23 cellular contexts compared by ENCODE assay signal in genomic region chr1:150987928-150988327, GRCh38. TPM values are rescaled to one million over a fixed set of nuclear protein-coding genes. Genes with fewer than 3 reads are reported as not detected.
DNase-seq lines count a peak whose midpoint lies in the region; ATAC-seq lines count a peak whose summit lies in the region.
"Had no signal": no experiment of that assay in that cellular context is flagged by ENCODE, and none has a peak within 500 bp of the region (broad histone marks: within the 10 kb centered on the region; RNA-seq: fewer than 3 reads in every experiment).

No MANE protein-coding gene starts in this region.

- peak; percentile 21 to 22 for DNase-seq in NCI-H2081 (lab: John Stamatoyannopoulos, UW)
- DNase-seq in NCI-H2081 treated with DMSO at 0.1 percent for 48 hours (lab: John Stamatoyannopoulos, UW): no peak
- peak; percentile 70 to 95 (median 88) for DNase-seq in NCI-H1417 (lab: John Stamatoyannopoulos, UW)
- DNase-seq in NCI-H510A (lab: John Stamatoyannopoulos, UW): peak; percentile 43
- DNase-seq in left lobe of liver (ENCODE audit: low spot score): no peak
- no peak for DNase-seq in NCI-H82 treated with DMSO at 0.1 percent for 48 hours (lab: John Stamatoyannopoulos, UW; ENCODE audit: unreplicated experiment)
- DNase-seq: Calu3; CD8-positive, alpha-beta memory T cell; DND-41; H9; HFFc6; MG63; NCI-H146; NCI-H226; NCI-H526 treated with DMSO at 0.1 percent for 48 hours; OCI-M1; SJCRH30; T-cell had no signal

- peak; percentile 21 for ATAC-seq in left lobe of liver
- no peak for ATAC-seq in HG03469 (IDR thresholded peaks at IDR 0.05; ENCODE audit: unreplicated experiment)
- no peak for ATAC-seq in HG02981 (IDR thresholded peaks at IDR 0.05; ENCODE audit: unreplicated experiment)
- ATAC-seq: GM12878, HepG2 had no signal

RNA-seq across cellular contexts. Expression of gene ANXA9, which starts 5.8 kb away (rescaled TPM):
- 9.3 TPM for total RNA-seq in left lobe of liver
- total RNA-seq: CD8-positive, alpha-beta memory T cell; GM12878; LHCN-M2; SJCRH30 had no signal

RNA-seq across cellular contexts. Expression of gene CERS2, which starts 13.3 kb away (rescaled TPM):
- total RNA-seq in left lobe of liver: 425 TPM

RNA-seq across cellular contexts. Expression of gene MINDY1, which starts 18.8 kb away (rescaled TPM):
- 23.3 TPM for total RNA-seq in left lobe of liver

RNA-seq across cellular contexts. Expression of gene PRUNE1, which starts 20.3 kb away (rescaled TPM):
- 12.2 TPM for total RNA-seq in left lobe of liver

RNA-seq across cellular contexts. Expression of gene BNIPL, which starts 48.5 kb away (rescaled TPM):
- 1.6 TPM for total RNA-seq in left lobe of liver

Comparison
In these comparisons a context has a peak if more than half of its experiments do, and no peak if none do; other contexts are left out.
1. DNase-seq: peak in NCI-H2081 (2 of 2), NCI-H1417 (3 of 3) and NCI-H510A (single experiment); none in NCI-H2081 treated with DMSO at 0.1 percent for 48 hours (single experiment), left lobe of liver (single experiment) and NCI-H82 treated with DMSO at 0.1 percent for 48 hours (single experiment).